ENCODE assay signal across 8 cellular contexts in the genomic region with DNA sequence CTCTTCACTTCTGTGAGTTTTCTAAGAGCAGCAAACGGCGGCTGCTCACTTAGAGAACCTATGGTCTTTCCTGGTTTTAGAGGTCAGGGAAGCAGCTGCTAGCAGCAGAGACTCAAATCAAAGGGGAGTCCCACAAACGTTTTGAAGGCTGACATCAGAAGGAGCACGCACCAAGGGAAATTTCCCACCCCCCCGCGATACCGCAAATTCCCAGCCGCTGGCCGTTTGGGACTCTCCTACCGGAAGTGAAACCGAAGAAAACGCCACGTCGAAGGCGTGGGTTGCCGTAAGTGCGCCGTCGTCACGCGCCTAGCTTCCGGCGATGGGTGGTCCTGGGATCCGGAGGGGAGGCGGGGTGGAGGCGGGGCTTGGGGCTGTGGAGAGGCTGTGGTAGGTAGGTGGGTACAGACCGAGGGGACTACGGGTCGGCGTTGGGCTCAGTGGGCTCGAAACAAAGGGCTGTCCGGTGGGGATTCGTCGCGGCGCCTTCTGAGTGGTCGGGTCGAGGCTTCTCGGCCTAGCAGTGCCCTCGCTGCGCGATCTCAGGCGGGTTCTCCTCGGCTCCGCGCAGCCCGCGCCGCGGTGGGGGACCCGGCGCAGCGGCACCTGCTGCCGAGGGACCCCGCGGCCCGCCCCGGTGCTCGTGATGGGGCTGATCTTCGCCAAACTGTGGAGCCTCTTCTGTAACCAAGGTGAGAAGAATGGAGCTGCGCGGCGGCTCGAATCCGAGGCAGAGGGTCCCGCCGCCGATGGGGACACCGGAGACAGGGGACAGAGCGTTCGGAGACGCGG. TPM values are rescaled to one million over a fixed set of nuclear protein-coding genes. Genes with fewer than 3 reads are reported as not detected.
DNase-seq lines count a peak whose midpoint lies in the region; ATAC-seq and TF ChIP-seq lines count a peak whose summit lies in the region.

A gene with protein sequence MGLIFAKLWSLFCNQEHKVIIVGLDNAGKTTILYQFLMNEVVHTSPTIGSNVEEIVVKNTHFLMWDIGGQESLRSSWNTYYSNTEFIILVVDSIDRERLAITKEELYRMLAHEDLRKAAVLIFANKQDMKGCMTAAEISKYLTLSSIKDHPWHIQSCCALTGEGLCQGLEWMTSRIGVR (plus strand): TSS at position 440 of the 792 bp plus-strand sequence. CDS start 207 bp downstream, at position 647.

- H3K27me3 ChIP-seq in AG04450 (ENCODE audit: control insufficient read depth, insufficient read depth, low read length), result no peaks in the 10 kb centered on the region
- H3K27me3 ChIP-seq in spleen (replicated peaks in 1 of 7), result no peaks in the 10 kb centered on the region

- no peaks in the 10 kb centered on the region for H3K27me3 Mint-ChIP-seq in activated B cell treated with CpG ODN at 0.5 μM for 24 hours

- H3K4me1 ChIP-seq in spleen, result peaks cover 20 to 60% (median 39%) of the 10 kb centered on the region in 6 donors

- H3K4me3 Mint-ChIP-seq in activated B cell treated with CpG ODN at 0.5 μM for 24 hours, result peak within 1 kb of the TSS; percentile 98

- CTCF ChIA-PET in AG04450 (lab: Charles Lee) (interaction anchor here (0.6 kb wide), 1 partner anchor 38 kb away, joined by 4 read pairs; no protein-coding TSS in a partner anchor), activated B cell treated with CpG ODN at 0.5 μM for 24 hours (lab: Charles Lee) (interaction anchor here (1.0 kb wide), 1 partner anchor 8 kb away, joined by 3 read pairs; the partner anchor contains the start of gene NSUN6)

- peaks cover 19% of the 10 kb centered on the region for H3K36me3 Mint-ChIP-seq in activated B cell treated with CpG ODN at 0.5 μM for 24 hours (ENCODE audit: low read depth)

- H3K9me3 Mint-ChIP-seq in activated B cell treated with CpG ODN at 0.5 μM for 24 hours, result no peaks in the 10 kb centered on the region

- DNase-seq in AG04450 (ENCODE audit: low read depth, low spot score) (peak; percentile 99), NCI-H2227 treated with DMSO at 0.1 percent for 48 hours (lab: John Stamatoyannopoulos, UW) (peak; percentile 85), activated B cell treated with CpG ODN at 0.5 μM for 24 hours (peak; percentile 94), inferior parietal cortex (ENCODE audit: extremely low spot score) (peak; percentile 95), spleen (peak; percentile 99)
- DNase-seq in central memory CD4-positive, alpha-beta T cell, result peak; percentile 94

- TF ChIP-seq CTCF in AG04450 (IDR thresholded peaks at IDR 0.05; ENCODE audit: low read depth, low read length) (no peak), activated B cell treated with CpG ODN at 0.5 μM for 24 hours (IDR thresholded peaks at IDR 0.05) (no peak), spleen (IDR thresholded peaks at IDR 0.05 in 8 of 11, conservative IDR thresholded peaks at IDR 0.05 in 3 of 11) (peak in 2 of 11 experiments; percentile 8 to 25)

- H3K9me3 ChIP-seq in AG04450 (ENCODE audit: control insufficient read depth, insufficient read depth, low read length) (no peaks in the 10 kb centered on the region; the same call in 1 of the 2 replicates), spleen (no peaks in the 10 kb centered on the region)

- POLR2A ChIA-PET in AG04450 (lab: Yijun Ruan, JAX) (interaction anchor here (0.6 to 1.9 kb wide), 12 partner anchors 8 to 996 kb away, joined by 3 to 11 read pairs (median 5); no protein-coding TSS in a partner anchor), activated B cell treated with CpG ODN at 0.5 μM for 24 hours (lab: Charles Lee) (interaction anchor here (0.6 to 1.7 kb wide), 12 partner anchors 9 to 1842 kb away, joined by 3 to 10 read pairs (median 3); partner anchors contain the start of genes RSU1, STAM, TRDMT1 and VIM)

- peaks cover 0 to 7% (median 0%) of the 10 kb centered on the region in 6 donors for H3K36me3 ChIP-seq in spleen

- H3K27ac Mint-ChIP-seq in activated B cell treated with CpG ODN at 0.5 μM for 24 hours, result peak within 1 kb of the TSS; percentile 97

- H3K27ac ChIP-seq in AG04450 (ENCODE audit: low read depth, low read length) (peak within 1 kb of the TSS; percentile 99), spleen (peak within 1 kb of the TSS; percentile 84 to 98 (median 97))

- ATAC-seq in GM18907 (IDR thresholded peaks at IDR 0.05; ENCODE audit: unreplicated experiment), result peak; percentile 90
- ATAC-seq in HG03159 (IDR thresholded peaks at IDR 0.05; ENCODE audit: unreplicated experiment), result peak; percentile 83
- peak; percentile 97 for ATAC-seq in activated B cell treated with CpG ODN at 0.5 μM for 24 hours (ENCODE audit: low read depth)

- H3K4me3 ChIP-seq in AG04450 (ENCODE audit: low read depth, low read length) (peak within 1 kb of the TSS; percentile 97), spleen (peak within 1 kb of the TSS; percentile 75 to 97 (median 87))

- intact Hi-C loops in activated B cell treated with CpG ODN at 0.5 μM for 24 hours (cut with micrococcal nuclease) (loop anchor here (1.0 to 10.0 kb wide), 7 partner anchors 8 to 1842 kb away; partner anchors contain the start of genes NSUN6, RSU1 and TRDMT1), spleen (cut with DNase I; ENCODE audit: low total_unique reads) (no loop called here)

- H3K4me1 Mint-ChIP-seq in activated B cell treated with CpG ODN at 0.5 μM for 24 hours, result peaks cover 41% of the 10 kb centered on the region

- WGBS in spleen, 5 donors, result 0 to 1% (median 0%) methylated on average over 19 to 73 of the region's 73 CpGs

- TF ChIP-seq POLR2A in spleen (IDR thresholded peaks at IDR 0.05), result peak in 2 of 3 donors; percentile 29 to 63

RNA-seq across cellular contexts. Expression of the gene that starts here (rescaled TPM):
- polyA plus RNA-seq in AG04450 (2011; rRNA removed) (15.1 and 24.2 TPM in 2 replicates), spleen (1 to 10 TPM; 1.7 to 3.2 (median 2.6) TPM)
- 10.9 and 25.4 TPM in 2 replicates for polyA minus RNA-seq in AG04450 (2011; rRNA and poly(A)+ RNA removed)
- total RNA-seq in activated B cell treated with CpG ODN at 0.5 μM for 24 hours (9.4 and 10.6 TPM in 2 replicates), spleen (10 to 100 TPM in 5 of 7 donors, 1 to 10 TPM in 2; 9.4 to 18.3 (median 13.0) TPM)

Comparison
In these comparisons a context has a peak if more than half of its experiments do, and no peak if none do; other contexts are left out.
1. Peak in every context shown above with its lines: DNase-seq, ATAC-seq, H3K4me3 ChIP-seq and H3K27ac ChIP-seq.